In genomic region chr5:173228639-173229380, GRCh38 we compare ENCODE assay signal across 1 cellular context.
TF ChIP-seq lines count a peak whose summit lies in the region.

No MANE protein-coding gene starts in this region.

TF ChIP-seq in SK-N-SH treated with all-trans-retinoic acid at 6 μM for 48 hours, 23 proteins besides CTCF, POLR2A, EP300 and RAD21 (continued from another document):
- TF ChIP-seq TSHZ2 (CRISPR knock-in tag; IDR thresholded peaks at IDR 0.05), result no peak
